Comparison of ENCODE assay signal across 22 cellular contexts in the genomic region with DNA sequence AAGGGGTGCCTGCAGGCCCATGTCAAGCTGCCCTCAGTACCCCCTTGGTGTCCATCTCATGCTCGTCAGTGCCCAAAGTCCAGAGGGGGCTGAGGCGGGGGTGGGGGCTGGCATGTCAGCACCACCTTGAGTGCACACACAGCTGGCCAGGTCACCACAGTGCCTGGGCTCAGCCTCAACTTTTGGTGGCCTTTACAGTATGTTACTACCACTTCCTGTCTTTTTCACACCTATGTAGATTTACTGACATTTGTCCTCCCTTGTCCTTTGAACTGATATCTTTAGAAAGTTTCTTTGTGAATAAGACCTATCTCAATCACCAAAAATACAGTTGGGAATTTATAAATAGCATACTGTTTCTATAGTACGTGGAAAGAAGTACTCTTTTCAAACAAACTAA. TPM values are rescaled to one million over a fixed set of nuclear protein-coding genes. Genes with fewer than 3 reads are reported as not detected.
"Had no signal": no experiment of that assay in that cellular context is flagged by ENCODE, and none has a peak within 500 bp of the region (broad histone marks: within the 10 kb centered on the region; RNA-seq: fewer than 3 reads in every experiment).

No MANE protein-coding gene starts in this region.

- H3K9ac ChIP-seq: SK-N-SH had no signal

- H3K4me2 ChIP-seq: SK-N-SH had no signal

- ATAC-seq: HepG2 had no signal

- FAIRE-seq: HepG2, RCC 7860 had no signal

- DNase-seq: IMR-90, Kasumi-1, KG1, MM.1S, NCI-H1092 treated with DMSO at 0.1 percent for 48 hours, NCI-H1436, NCI-H187, NCI-H2029, NCI-H2081 treated with DMSO at 0.1 percent for 48 hours, NCI-H2171, NCI-H446, NCI-H510A, NCI-H524 treated with DMSO at 0.1 percent for 48 hours, NCI-H774, RPMI8226, SHP77, SK-N-SH, T-helper 1 cell had no signal

- H3K9me3 ChIP-seq: SK-N-SH had no signal

RNA-seq across cellular contexts. Expression of gene NPNT, which starts 58.7 kb away (rescaled TPM):
- total RNA-seq: HT1080, IMR-90, SK-MEL-5 had no signal
- polyA plus RNA-seq: IMR-90, SK-N-SH had no signal
